In genomic region chr16:53224932-53225533, GRCh38 we compare ENCODE assay signal across 10 cellular contexts.
DNase-seq lines count a peak whose midpoint lies in the region; ATAC-seq and TF ChIP-seq lines count a peak whose summit lies in the region.
"Had no signal": no experiment of that assay in that cellular context is flagged by ENCODE, and none has a peak within 500 bp of the region (broad histone marks: within the 10 kb centered on the region; RNA-seq: fewer than 3 reads in every experiment).

No MANE protein-coding gene starts in this region.

- peak; percentile 61 to 75 for ATAC-seq in natural killer cell treated with Interleukin-12 subunit alpha and Interleukin-12 subunit beta and Interleukin-15 and Interleukin-18, amount 100 ng/mL, for 72 hours
- no peak for ATAC-seq in natural killer cell
- no peak for ATAC-seq in WTC11
- ATAC-seq: activated naive CD8-positive, alpha-beta T cell treated with anti-CD3 and anti-CD28 coated beads, Interleukin-2, amount 50 U/mL, for 24 hours had no signal

- intact Hi-C loops in natural killer cell (cut with micrococcal nuclease) = no loop called here

- H3K36me3 Mint-ChIP-seq in natural killer cell treated with Interleukin-12 subunit alpha and Interleukin-12 subunit beta and Interleukin-15 and Interleukin-18, amount 100 ng/mL, for 72 hours = peaks cover 5% of the 10 kb centered on the region
- H3K36me3 Mint-ChIP-seq in natural killer cell (peaks cover 9% of the 10 kb centered on the region), WTC11 (peaks cover 31% of the 10 kb centered on the region)

- peaks cover 0 to 5% of the 10 kb centered on the region in 2 donors for H3K4me1 Mint-ChIP-seq in natural killer cell treated with Interleukin-12 subunit alpha and Interleukin-12 subunit beta and Interleukin-15 and Interleukin-18, amount 100 ng/mL, for 72 hours (ENCODE audit: low read depth in 2 of 2)
- H3K4me1 Mint-ChIP-seq in natural killer cell (no peaks in the 10 kb centered on the region), WTC11 (no peaks in the 10 kb centered on the region)
- H3K4me1 Mint-ChIP-seq: activated naive CD8-positive, alpha-beta T cell treated with anti-CD3 and anti-CD28 coated beads, Interleukin-2, amount 50 U/mL, for 24 hours had no signal

- POLR2A ChIA-PET in WTC11 (lab: Charles Lee) = no interaction called here

- H3K27me3 Mint-ChIP-seq in natural killer cell treated with Interleukin-12 subunit alpha and Interleukin-12 subunit beta and Interleukin-15 and Interleukin-18, amount 100 ng/mL, for 72 hours = no peaks in the 10 kb centered on the region
- H3K27me3 Mint-ChIP-seq in natural killer cell (ENCODE audit: low read depth in 2 of 2) (no peaks in the 10 kb centered on the region), WTC11 (ENCODE audit: low read depth) (no peaks in the 10 kb centered on the region)
- H3K27me3 Mint-ChIP-seq: activated naive CD8-positive, alpha-beta T cell treated with anti-CD3 and anti-CD28 coated beads, Interleukin-2, amount 50 U/mL, for 24 hours had no signal

- DNase-seq in natural killer cell treated with Interleukin-12 subunit alpha and Interleukin-12 subunit beta and Interleukin-15 and Interleukin-18, amount 100 ng/mL, for 72 hours (ENCODE audit: low spot score) = no peak
- DNase-seq in natural killer cell (no peak), RPMI8226 (peak; percentile 5), glomerular visceral epithelial cell (ENCODE audit: extremely low spot score) (peak; percentile 4), NCI-H526 (lab: John Stamatoyannopoulos, UW) (no peak), WTC11 (ENCODE audit: low spot score) (no peak), NCI-H1417 treated with DMSO at 0.1 percent for 48 hours (lab: John Stamatoyannopoulos, UW) (no peak), midbrain (lab: John Stamatoyannopoulos, UW) (no peak)
- DNase-seq: activated naive CD8-positive, alpha-beta T cell treated with anti-CD3 and anti-CD28 coated beads, Interleukin-2, amount 50 U/mL, for 24 hours; left cardiac atrium had no signal

- H3K9me3 Mint-ChIP-seq in natural killer cell treated with Interleukin-12 subunit alpha and Interleukin-12 subunit beta and Interleukin-15 and Interleukin-18, amount 100 ng/mL, for 72 hours = no peaks in the 10 kb centered on the region
- no peaks in the 10 kb centered on the region for H3K9me3 Mint-ChIP-seq in natural killer cell
- no peaks in the 10 kb centered on the region for H3K9me3 Mint-ChIP-seq in WTC11
- H3K9me3 Mint-ChIP-seq: activated naive CD8-positive, alpha-beta T cell treated with anti-CD3 and anti-CD28 coated beads, Interleukin-2, amount 50 U/mL, for 24 hours had no signal

- TF ChIP-seq CTCF in natural killer cell (IDR thresholded peaks at IDR 0.05) (no peak), WTC11 (IDR thresholded peaks at IDR 0.05) (no peak)

- peak overlapping the region in 1 of 2 donors; percentile 47 for H3K27ac Mint-ChIP-seq in natural killer cell treated with Interleukin-12 subunit alpha and Interleukin-12 subunit beta and Interleukin-15 and Interleukin-18, amount 100 ng/mL, for 72 hours
- H3K27ac Mint-ChIP-seq in natural killer cell = no peak overlapping the region
- H3K27ac Mint-ChIP-seq in WTC11 = no peak overlapping the region
- H3K27ac Mint-ChIP-seq: activated naive CD8-positive, alpha-beta T cell treated with anti-CD3 and anti-CD28 coated beads, Interleukin-2, amount 50 U/mL, for 24 hours had no signal

- peak overlapping the region; percentile 11 for H3K4me3 Mint-ChIP-seq in natural killer cell treated with Interleukin-12 subunit alpha and Interleukin-12 subunit beta and Interleukin-15 and Interleukin-18, amount 100 ng/mL, for 72 hours
- H3K4me3 Mint-ChIP-seq in natural killer cell = no peak overlapping the region
- no peak overlapping the region for H3K4me3 Mint-ChIP-seq in WTC11
- H3K4me3 Mint-ChIP-seq: activated naive CD8-positive, alpha-beta T cell treated with anti-CD3 and anti-CD28 coated beads, Interleukin-2, amount 50 U/mL, for 24 hours had no signal

- CTCF ChIA-PET in WTC11 (lab: Charles Lee) = no interaction called here

TF ChIP-seq in WTC11, 78 proteins besides CTCF, POLR2A, EP300 and RAD21 (continues in another document):
- TF ChIP-seq SP1 (CRISPR knock-in tag; conservative IDR thresholded peaks at IDR 0.05) (no peak), ZNF317 (CRISPR knock-in tag; IDR thresholded peaks at IDR 0.05; ENCODE audit: borderline replicate concordance, low read depth) (no peak), GRHL2 (CRISPR knock-in tag; IDR thresholded peaks at IDR 0.05; ENCODE audit: insufficient replicate concordance, severe bottlenecking) (no peak), JAZF1 (CRISPR knock-in tag; IDR thresholded peaks at IDR 0.05) (no peak), TEAD1 (CRISPR knock-in tag; IDR thresholded peaks at IDR 0.05) (no peak), ZNF281 (CRISPR knock-in tag; IDR thresholded peaks at IDR 0.05) (no peak), TEAD4 (CRISPR knock-in tag; IDR thresholded peaks at IDR 0.05) (no peak), ZNF219 (CRISPR knock-in tag; IDR thresholded peaks at IDR 0.05; ENCODE audit: borderline replicate concordance) (no peak), ZNF532 (CRISPR knock-in tag; IDR thresholded peaks at IDR 0.05; ENCODE audit: borderline replicate concordance) (no peak), CREB1 (CRISPR knock-in tag; IDR thresholded peaks at IDR 0.05) (no peak), ZBTB43 (CRISPR knock-in tag; IDR thresholded peaks at IDR 0.05) (no peak), ZMAT4 (CRISPR knock-in tag; IDR thresholded peaks at IDR 0.05) (no peak), MYBL2 (CRISPR knock-in tag; IDR thresholded peaks at IDR 0.05) (no peak), SMAD3 (CRISPR knock-in tag; IDR thresholded peaks at IDR 0.05; ENCODE audit: borderline replicate concordance) (no peak)

Comparison
In these comparisons a context has a peak if more than half of its experiments do, and no peak if none do; other contexts are left out.
1. ATAC-seq: peak in natural killer cell treated with Interleukin-12 subunit alpha and Interleukin-12 subunit beta and Interleukin-15 and Interleukin-18, amount 100 ng/mL, for 72 hours (2 of 2); none in natural killer cell (0 of 3) and WTC11 (single experiment).
2. DNase-seq: peak in RPMI8226 (single experiment) and glomerular visceral epithelial cell (single experiment); none in natural killer cell treated with Interleukin-12 subunit alpha and Interleukin-12 subunit beta and Interleukin-15 and Interleukin-18, amount 100 ng/mL, for 72 hours (single experiment), natural killer cell (single experiment), NCI-H526 (0 of 2), WTC11 (single experiment), NCI-H1417 treated with DMSO at 0.1 percent for 48 hours (single experiment) and midbrain (single experiment).